28 cellular contexts compared by ENCODE assay signal in genomic region chr10:132104062-132104461, GRCh38. TPM values are rescaled to one million over a fixed set of nuclear protein-coding genes. Genes with fewer than 3 reads are reported as not detected.
DNase-seq lines count a peak whose midpoint lies in the region; ATAC-seq and TF ChIP-seq lines count a peak whose summit lies in the region.
"Had no signal": no experiment of that assay in that cellular context is flagged by ENCODE, and none has a peak within 500 bp of the region (broad histone marks: within the 10 kb centered on the region; RNA-seq: fewer than 3 reads in every experiment).

No MANE protein-coding gene starts in this region.

- H3K27me3 Mint-ChIP-seq in neural progenitor cell (ENCODE audit: insufficient read depth, low read depth) = peaks cover 7% of the 10 kb centered on the region

- H3K27me3 ChIP-seq in BLaER1 (peaks cover 13% of the 10 kb centered on the region; the same call in 1 of the 2 replicates), left lung (peaks cover 0 to 30% of the 10 kb centered on the region in 2 donors), uterus (no peaks in the 10 kb centered on the region), neural progenitor cell (no peaks in the 10 kb centered on the region)
- peaks cover 0 to 50% (median 13%) of the 10 kb centered on the region in 11 experiments; a peak in 16 of 22 replicates for H3K27me3 ChIP-seq in BLaER1 treated with 17β-estradiol and CSF1 and Interleukin-3, amounts not matched to agents 10 nM and 100 nM

- no peak for TF ChIP-seq POLR2A in uterus (IDR thresholded peaks at IDR 0.05)

- H4K20me1 ChIP-seq in BLaER1 = peaks cover 16% of the 10 kb centered on the region
- peaks cover 0 to 40% (median 6%) of the 10 kb centered on the region in 11 experiments; a peak in 7 of 22 replicates for H4K20me1 ChIP-seq in BLaER1 treated with 17β-estradiol and CSF1 and Interleukin-3, amounts not matched to agents 10 nM and 100 nM
- H4K20me1 ChIP-seq in neural progenitor cell (ENCODE audit: low read depth) = no peaks in the 10 kb centered on the region

- intact Hi-C loops in left lung (cut with DNase I) = no loop called here
- intact Hi-C loops in sciatic nerve (cut with DNase I) = no loop called here
- intact Hi-C loops in uterus (cut with DNase I; ENCODE audit: low total_unique reads) = no loop called here

- H3K36me3 ChIP-seq in BLaER1 = no peaks in the 10 kb centered on the region
- H3K36me3 ChIP-seq in BLaER1 treated with 17β-estradiol and CSF1 and Interleukin-3, amounts not matched to agents 10 nM and 100 nM = no peaks in the 10 kb centered on the region
- H3K36me3 ChIP-seq in left lung = no peaks in the 10 kb centered on the region
- no peaks in the 10 kb centered on the region for H3K36me3 ChIP-seq in uterus
- no peaks in the 10 kb centered on the region for H3K36me3 ChIP-seq in neural progenitor cell
- H3K36me3 ChIP-seq: HAP-1 had no signal

- H3K9me3 Mint-ChIP-seq in neural progenitor cell = no peaks in the 10 kb centered on the region
- H3K9me3 Mint-ChIP-seq: CD8-positive, alpha-beta memory T cell; GM23338; HFFc6 had no signal

- TF ChIP-seq CTCF in left lung (IDR thresholded peaks at IDR 0.05) (no peak), uterus (IDR thresholded peaks at IDR 0.05) (no peak), neural progenitor cell (IDR thresholded peaks at IDR 0.05) (no peak)

- DNase-seq in left lung (peak; percentile 16 to 48), sciatic nerve (ENCODE audit: low spot score) (peak; percentile 43), uterus (no peak), neural progenitor cell (ENCODE audit: low spot score) (no peak)
- DNase-seq: CD8-positive, alpha-beta memory T cell; DMS 273 treated with DMSO at 0.1 percent for 48 hours; DMS79; EL; GDM1; HFFc6; MV-4-11; NCI-H1105; NCI-H1436 treated with DMSO at 0.1 percent for 48 hours; NCI-H187 treated with DMSO at 0.1 percent for 48 hours; NCI-H2107; NCI-H526 treated with DMSO at 0.1 percent for 48 hours; RPMI8226; SHP77 had no signal

- H3K4me3 Mint-ChIP-seq in neural progenitor cell = no peak overlapping the region
- H3K4me3 Mint-ChIP-seq: CD14-positive monocyte; CD8-positive, alpha-beta memory T cell; GM23338; HFFc6 had no signal

- H3K4me3 ChIP-seq in BLaER1 = no peak overlapping the region
- no peak overlapping the region for H3K4me3 ChIP-seq in BLaER1 treated with 17β-estradiol and CSF1 and Interleukin-3, amounts not matched to agents 10 nM and 100 nM
- H3K4me3 ChIP-seq in left lung = no peak overlapping the region
- no peak overlapping the region for H3K4me3 ChIP-seq in uterus
- no peak overlapping the region for H3K4me3 ChIP-seq in neural progenitor cell
- H3K4me3 ChIP-seq: GM12878, GM23338, HAP-1, K562 had no signal

- H3K27ac ChIP-seq in BLaER1 (no peak overlapping the region), left lung (no peak overlapping the region), uterus (no peak overlapping the region), neural progenitor cell (no peak overlapping the region)
- H3K27ac ChIP-seq in BLaER1 treated with 17β-estradiol and CSF1 and Interleukin-3, amounts not matched to agents 10 nM and 100 nM = no peak overlapping the region

- H3F3A ChIP-seq in neural progenitor cell (ENCODE audit: low read depth) = no peaks in the 10 kb centered on the region

- no peak overlapping the region for H3K27ac Mint-ChIP-seq in neural progenitor cell
- H3K27ac Mint-ChIP-seq: CD14-positive monocyte, GM23338, HFFc6 had no signal

- H3K4me1 ChIP-seq in BLaER1 (peaks cover 95% of the 10 kb centered on the region), left lung (no peaks in the 10 kb centered on the region), uterus (no peaks in the 10 kb centered on the region), neural progenitor cell (no peaks in the 10 kb centered on the region)
- peaks cover 27 to 96% (median 92%) of the 10 kb centered on the region in 10 experiments for H3K4me1 ChIP-seq in BLaER1 treated with 17β-estradiol and CSF1 and Interleukin-3, amounts not matched to agents 10 nM and 100 nM
- H3K4me1 ChIP-seq: HAP-1 had no signal

- H3K36me3 Mint-ChIP-seq in neural progenitor cell = no peaks in the 10 kb centered on the region
- H3K36me3 Mint-ChIP-seq: CD14-positive monocyte; CD8-positive, alpha-beta memory T cell had no signal

- no peaks in the 10 kb centered on the region for H3K4me1 Mint-ChIP-seq in neural progenitor cell
- H3K4me1 Mint-ChIP-seq: CD14-positive monocyte; CD8-positive, alpha-beta memory T cell; GM23338 had no signal

- peak overlapping the region; percentile 89 for H3K4me2 ChIP-seq in BLaER1
- H3K4me2 ChIP-seq in BLaER1 treated with 17β-estradiol and CSF1 and Interleukin-3, amounts not matched to agents 10 nM and 100 nM = peak overlapping the region in 8 of 11 experiments; percentile 40 to 99 (median 88); a peak in 12 of 22 replicates
- H3K4me2 ChIP-seq in neural progenitor cell = no peak overlapping the region
- H3K4me2 ChIP-seq: GM23338 had no signal

- no peak for ATAC-seq in left lung
- no peak for ATAC-seq in sciatic nerve
- no peak for ATAC-seq in HG03159 (IDR thresholded peaks at IDR 0.05; ENCODE audit: unreplicated experiment)
- ATAC-seq: GM12878, GM23338, K562 had no signal

- H2AFZ ChIP-seq in neural progenitor cell (replicated peaks) = no peak overlapping the region
- H2AFZ ChIP-seq: GM23338 had no signal

- H3K9me3 ChIP-seq in BLaER1 (no peaks in the 10 kb centered on the region), left lung (no peaks in the 10 kb centered on the region), uterus (no peaks in the 10 kb centered on the region), neural progenitor cell (ENCODE audit: low read depth) (no peaks in the 10 kb centered on the region)
- H3K9me3 ChIP-seq in BLaER1 treated with 17β-estradiol and CSF1 and Interleukin-3, amounts not matched to agents 10 nM and 100 nM (replicated peaks in 1 of 11) = no peaks in the 10 kb centered on the region
- H3K9me3 ChIP-seq: HAP-1 had no signal

- H3K79me2 ChIP-seq in neural progenitor cell (ENCODE audit: low read depth) = no peaks in the 10 kb centered on the region

- H3K9ac ChIP-seq in BLaER1 = no peak overlapping the region
- H3K9ac ChIP-seq in BLaER1 treated with 17β-estradiol and CSF1 and Interleukin-3, amounts not matched to agents 10 nM and 100 nM = no peak overlapping the region
- no peak overlapping the region for H3K9ac ChIP-seq in neural progenitor cell

RNA-seq across cellular contexts. Expression of gene JAKMIP3, which starts 38.3 kb away (rescaled TPM):
- total RNA-seq in left lung (under 1 TPM; 0.38 to 0.42 TPM), sciatic nerve (1.1 TPM), uterus (1 to 10 TPM in 2 of 4 donors, under 1 TPM in 1, not detected in 1; 0.26 to 1.3 (median 1.2) TPM), neural progenitor cell (ENCODE audit: low replicate concordance) (0.31 and 0.37 TPM in 2 replicates)
- total RNA-seq: GM12878, LHCN-M2, MCF 10A had no signal

Comparison
In these comparisons a context has a peak if more than half of its experiments do, and no peak if none do; other contexts are left out.
1. DNase-seq: peak in left lung (2 of 2) and sciatic nerve (single experiment); none in uterus (0 of 2) and neural progenitor cell (single experiment).